Comparison of ENCODE assay signal across 20 cellular contexts in genomic region chr16:58421529-58421928, GRCh38. TPM values are rescaled to one million over a fixed set of nuclear protein-coding genes. Genes with fewer than 3 reads are reported as not detected.
DNase-seq lines count a peak whose midpoint lies in the region; ATAC-seq, FAIRE-seq and TF ChIP-seq lines count a peak whose summit lies in the region.
"Had no signal": no experiment of that assay in that cellular context is flagged by ENCODE, and none has a peak within 500 bp of the region (broad histone marks: within the 10 kb centered on the region; RNA-seq: fewer than 3 reads in every experiment).

No MANE protein-coding gene starts in this region.

- H3K4me1 Mint-ChIP-seq in type B pancreatic cell (ENCODE audit: unreplicated experiment) = peaks cover 20% of the 10 kb centered on the region

- FAIRE-seq in bronchial epithelial cell (lab: Jason Lieb, UNC) = no peak
- FAIRE-seq: frontal cortex, G401.6 had no signal

- H3K4me3 Mint-ChIP-seq in type B pancreatic cell = no peak overlapping the region
- H3K4me3 Mint-ChIP-seq: activated T-cell treated with anti-CD3 and anti-CD28 coated beads, Interleukin-2, amount 50 U/mL, for 4 hours had no signal

- intact Hi-C loops in right lobe of liver (cut with DNase I) = no loop called here

- H3K4me3 ChIP-seq in MG63 = no peak overlapping the region
- no peak overlapping the region for H3K4me3 ChIP-seq in bronchial epithelial cell (ENCODE audit: low read depth, low read length)
- H3K4me3 ChIP-seq in right lobe of liver = no peak overlapping the region
- H3K4me3 ChIP-seq: adrenal gland had no signal

- TF ChIP-seq POLR2A in right lobe of liver (IDR thresholded peaks at IDR 0.05) = no peak

- H3K27ac ChIP-seq in right lobe of liver = no peak overlapping the region
- H3K27ac ChIP-seq: C4-2B had no signal

- H3K9me3 ChIP-seq in MG63 = no peaks in the 10 kb centered on the region
- H3K9me3 ChIP-seq in right lobe of liver = no peaks in the 10 kb centered on the region
- H3K9me3 ChIP-seq: adrenal gland had no signal

- TF ChIP-seq CTCF in bronchial epithelial cell (IDR thresholded peaks at IDR 0.05; ENCODE audit: insufficient read depth, low read length, severe bottlenecking) (no peak), right lobe of liver (IDR thresholded peaks at IDR 0.05) (no peak), GM20000 (IDR thresholded peaks at IDR 0.05; ENCODE audit: extremely low read depth, missing control alignments) (no peak), type B pancreatic cell (conservative IDR thresholded peaks at IDR 0.05) (no peak)

- H3K9me3 Mint-ChIP-seq in type B pancreatic cell = no peaks in the 10 kb centered on the region
- H3K9me3 Mint-ChIP-seq: activated T-cell treated with anti-CD3 and anti-CD28 coated beads, Interleukin-2, amount 50 U/mL, for 4 hours had no signal

- H3K27ac Mint-ChIP-seq in type B pancreatic cell = no peak overlapping the region

- H3K27me3 ChIP-seq in MG63 = 0 out of 2 replicates have a peak, but pooled peaks cover 2% of the 10 kb centered on the region
- no peaks in the 10 kb centered on the region for H3K27me3 ChIP-seq in bronchial epithelial cell (ENCODE audit: control insufficient read depth, insufficient read depth, low read length)
- no peaks in the 10 kb centered on the region for H3K27me3 ChIP-seq in right lobe of liver
- H3K27me3 ChIP-seq: adrenal gland had no signal

- ATAC-seq in right lobe of liver = peak; percentile 44 to 79 (median 78)
- ATAC-seq: activated CD4-positive, CD25-positive, alpha-beta regulatory T cell treated with anti-CD3 and anti-CD28 coated beads, Interleukin-2, amount 50 U/mL, for 24 hours; activated T-cell treated with anti-CD3 and anti-CD28 coated beads, Interleukin-2, amount 50 U/mL, for 4 hours; sciatic nerve; stimulated activated naive CD8-positive, alpha-beta T cell treated with anti-CD3 and anti-CD28 coated beads, Interleukin-15, Interleukin-2, amounts not matched to agents 100 U/mL and 50 U/mL, for 24 hours had no signal

- no peaks in the 10 kb centered on the region for H3K36me3 Mint-ChIP-seq in type B pancreatic cell

- DNase-seq in DMS79 (lab: John Stamatoyannopoulos, UW) (peak; percentile 28), MG63 (peak; percentile 64), bronchial epithelial cell (ENCODE audit: low read depth) (peak; percentile 61), right lobe of liver (peak in 2 of 3 donors; percentile 40 to 71), NCI-H1417 (lab: John Stamatoyannopoulos, UW) (no peak), GM20000 (ENCODE audit: low spot score) (no peak), NCI-H146 treated with DMSO at 0.1 percent for 48 hours (lab: John Stamatoyannopoulos, UW; ENCODE audit: unreplicated experiment) (no peak), type B pancreatic cell (ENCODE audit: extremely low spot score, unreplicated experiment) (no peak)
- DNase-seq: activated T-cell treated with anti-CD3 and anti-CD28 coated beads, Interleukin-2, amount 50 U/mL, for 4 hours; HCEC 1CT; NCI-H187 treated with DMSO at 0.1 percent for 48 hours; NK-92 treated with Interleukin-12 subunit alpha and Interleukin-12 subunit beta, amount 100 ng/mL, for 24 hours; stimulated activated naive CD8-positive, alpha-beta T cell treated with anti-CD3 and anti-CD28 coated beads, Interleukin-15, Interleukin-2, amounts not matched to agents 100 U/mL and 50 U/mL, for 24 hours; SW 1271 had no signal

- H3K36me3 ChIP-seq in MG63 (no peaks in the 10 kb centered on the region), bronchial epithelial cell (ENCODE audit: control insufficient read depth, insufficient read depth, low read length) (no peaks in the 10 kb centered on the region), right lobe of liver (no peaks in the 10 kb centered on the region)
- H3K36me3 ChIP-seq: adrenal gland had no signal

- WGBS in right lobe of liver (ENCODE audit: insufficient coverage, low coverage, low lambda C conversion rate, missing lambda C conversion rate) = 18% methylated on average over 3 of the region's 5 CpGs

- no peaks in the 10 kb centered on the region for H3K4me1 ChIP-seq in right lobe of liver

- H3K27me3 Mint-ChIP-seq in type B pancreatic cell = peaks cover 18% of the 10 kb centered on the region

RNA-seq across cellular contexts. Expression of gene GINS3, which starts 29.3 kb away (rescaled TPM):
- total RNA-seq in MG63 (2014; rRNA removed; shearing (Covaris generic); ENCODE audit: low replicate concordance) = 20.7 and 24.3 TPM in 2 replicates
- total RNA-seq in bronchial epithelial cell (1.1 and 1.8 TPM in 2 replicates), right lobe of liver (1 to 10 TPM in 4 of 6 experiments, under 1 TPM in 2; 0.68 to 3.3 (median 1.2) TPM), type B pancreatic cell (ENCODE audit: low replicate concordance) (6.3 and 14.7 TPM in 2 replicates)

Comparison
In these comparisons a context has a peak if more than half of its experiments do, and no peak if none do; other contexts are left out.
1. DNase-seq: peak in DMS79 (single experiment), MG63 (single experiment), bronchial epithelial cell (single experiment) and right lobe of liver (2 of 3); none in NCI-H1417 (0 of 3), GM20000 (single experiment), NCI-H146 treated with DMSO at 0.1 percent for 48 hours (single experiment) and type B pancreatic cell (single experiment).